ENCODE assay signal across 1 cellular context in genomic region chr15:41116116-41116871, GRCh38.
TF ChIP-seq lines count a peak whose summit lies in the region.

A gene with protein sequence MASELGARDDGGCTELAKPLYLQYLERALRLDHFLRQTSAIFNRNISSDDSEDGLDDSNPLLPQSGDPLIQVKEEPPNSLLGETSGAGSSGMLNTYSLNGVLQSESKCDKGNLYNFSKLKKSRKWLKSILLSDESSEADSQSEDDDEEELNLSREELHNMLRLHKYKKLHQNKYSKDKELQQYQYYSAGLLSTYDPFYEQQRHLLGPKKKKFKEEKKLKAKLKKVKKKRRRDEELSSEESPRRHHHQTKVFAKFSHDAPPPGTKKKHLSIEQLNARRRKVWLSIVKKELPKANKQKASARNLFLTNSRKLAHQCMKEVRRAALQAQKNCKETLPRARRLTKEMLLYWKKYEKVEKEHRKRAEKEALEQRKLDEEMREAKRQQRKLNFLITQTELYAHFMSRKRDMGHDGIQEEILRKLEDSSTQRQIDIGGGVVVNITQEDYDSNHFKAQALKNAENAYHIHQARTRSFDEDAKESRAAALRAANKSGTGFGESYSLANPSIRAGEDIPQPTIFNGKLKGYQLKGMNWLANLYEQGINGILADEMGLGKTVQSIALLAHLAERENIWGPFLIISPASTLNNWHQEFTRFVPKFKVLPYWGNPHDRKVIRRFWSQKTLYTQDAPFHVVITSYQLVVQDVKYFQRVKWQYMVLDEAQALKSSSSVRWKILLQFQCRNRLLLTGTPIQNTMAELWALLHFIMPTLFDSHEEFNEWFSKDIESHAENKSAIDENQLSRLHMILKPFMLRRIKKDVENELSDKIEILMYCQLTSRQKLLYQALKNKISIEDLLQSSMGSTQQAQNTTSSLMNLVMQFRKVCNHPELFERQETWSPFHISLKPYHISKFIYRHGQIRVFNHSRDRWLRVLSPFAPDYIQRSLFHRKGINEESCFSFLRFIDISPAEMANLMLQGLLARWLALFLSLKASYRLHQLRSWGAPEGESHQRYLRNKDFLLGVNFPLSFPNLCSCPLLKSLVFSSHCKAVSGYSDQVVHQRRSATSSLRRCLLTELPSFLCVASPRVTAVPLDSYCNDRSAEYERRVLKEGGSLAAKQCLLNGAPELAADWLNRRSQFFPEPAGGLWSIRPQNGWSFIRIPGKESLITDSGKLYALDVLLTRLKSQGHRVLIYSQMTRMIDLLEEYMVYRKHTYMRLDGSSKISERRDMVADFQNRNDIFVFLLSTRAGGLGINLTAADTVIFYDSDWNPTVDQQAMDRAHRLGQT (N-terminal part only) (minus strand): TSS chr15:41116280. CDS start chr15:41096310, 19,970 bp downstream.

TF ChIP-seq in H1, 55 proteins besides CTCF, POLR2A, EP300 and RAD21:
- TF ChIP-seq SP2 (IDR thresholded peaks at IDR 0.05; ENCODE audit: low read length), result no peak
- no peak for TF ChIP-seq FOSL1 (IDR thresholded peaks at IDR 0.05; ENCODE audit: insufficient read depth, low read depth, low read length)
- peak; percentile 78 for TF ChIP-seq TAF1 (IDR thresholded peaks at IDR 0.05; ENCODE audit: low read depth, low read length)
- no peak for TF ChIP-seq TCF12 (IDR thresholded peaks at IDR 0.05; ENCODE audit: low read depth, low read length)
- peak; percentile 88 for TF ChIP-seq SRF (IDR thresholded peaks at IDR 0.05; ENCODE audit: low read depth, low read length)
- TF ChIP-seq ATF2 (IDR thresholded peaks at IDR 0.05; ENCODE audit: low read length), result peak; percentile 90
- TF ChIP-seq JUND (IDR thresholded peaks at IDR 0.05; ENCODE audit: low read length), result peak; percentile 26; the same call in 1 of the 2 replicates
- TF ChIP-seq SUZ12 (IDR thresholded peaks at IDR 0.05; ENCODE audit: low read length), result no peak
- TF ChIP-seq, protein P1, sequence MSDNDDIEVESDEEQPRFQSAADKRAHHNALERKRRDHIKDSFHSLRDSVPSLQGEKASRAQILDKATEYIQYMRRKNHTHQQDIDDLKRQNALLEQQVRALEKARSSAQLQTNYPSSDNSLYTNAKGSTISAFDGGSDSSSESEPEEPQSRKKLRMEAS (IDR thresholded peaks at IDR 0.05), result peak; percentile 70
- peak; percentile 35; the same call in 1 of the 2 replicates for TF ChIP-seq GTF2F1 (IDR thresholded peaks at IDR 0.05; ENCODE audit: borderline replicate concordance, low read depth, low read length)
- peak; percentile 99 for TF ChIP-seq ASH2L (IDR thresholded peaks at IDR 0.05; ENCODE audit: low read length)
- TF ChIP-seq, protein P2, sequence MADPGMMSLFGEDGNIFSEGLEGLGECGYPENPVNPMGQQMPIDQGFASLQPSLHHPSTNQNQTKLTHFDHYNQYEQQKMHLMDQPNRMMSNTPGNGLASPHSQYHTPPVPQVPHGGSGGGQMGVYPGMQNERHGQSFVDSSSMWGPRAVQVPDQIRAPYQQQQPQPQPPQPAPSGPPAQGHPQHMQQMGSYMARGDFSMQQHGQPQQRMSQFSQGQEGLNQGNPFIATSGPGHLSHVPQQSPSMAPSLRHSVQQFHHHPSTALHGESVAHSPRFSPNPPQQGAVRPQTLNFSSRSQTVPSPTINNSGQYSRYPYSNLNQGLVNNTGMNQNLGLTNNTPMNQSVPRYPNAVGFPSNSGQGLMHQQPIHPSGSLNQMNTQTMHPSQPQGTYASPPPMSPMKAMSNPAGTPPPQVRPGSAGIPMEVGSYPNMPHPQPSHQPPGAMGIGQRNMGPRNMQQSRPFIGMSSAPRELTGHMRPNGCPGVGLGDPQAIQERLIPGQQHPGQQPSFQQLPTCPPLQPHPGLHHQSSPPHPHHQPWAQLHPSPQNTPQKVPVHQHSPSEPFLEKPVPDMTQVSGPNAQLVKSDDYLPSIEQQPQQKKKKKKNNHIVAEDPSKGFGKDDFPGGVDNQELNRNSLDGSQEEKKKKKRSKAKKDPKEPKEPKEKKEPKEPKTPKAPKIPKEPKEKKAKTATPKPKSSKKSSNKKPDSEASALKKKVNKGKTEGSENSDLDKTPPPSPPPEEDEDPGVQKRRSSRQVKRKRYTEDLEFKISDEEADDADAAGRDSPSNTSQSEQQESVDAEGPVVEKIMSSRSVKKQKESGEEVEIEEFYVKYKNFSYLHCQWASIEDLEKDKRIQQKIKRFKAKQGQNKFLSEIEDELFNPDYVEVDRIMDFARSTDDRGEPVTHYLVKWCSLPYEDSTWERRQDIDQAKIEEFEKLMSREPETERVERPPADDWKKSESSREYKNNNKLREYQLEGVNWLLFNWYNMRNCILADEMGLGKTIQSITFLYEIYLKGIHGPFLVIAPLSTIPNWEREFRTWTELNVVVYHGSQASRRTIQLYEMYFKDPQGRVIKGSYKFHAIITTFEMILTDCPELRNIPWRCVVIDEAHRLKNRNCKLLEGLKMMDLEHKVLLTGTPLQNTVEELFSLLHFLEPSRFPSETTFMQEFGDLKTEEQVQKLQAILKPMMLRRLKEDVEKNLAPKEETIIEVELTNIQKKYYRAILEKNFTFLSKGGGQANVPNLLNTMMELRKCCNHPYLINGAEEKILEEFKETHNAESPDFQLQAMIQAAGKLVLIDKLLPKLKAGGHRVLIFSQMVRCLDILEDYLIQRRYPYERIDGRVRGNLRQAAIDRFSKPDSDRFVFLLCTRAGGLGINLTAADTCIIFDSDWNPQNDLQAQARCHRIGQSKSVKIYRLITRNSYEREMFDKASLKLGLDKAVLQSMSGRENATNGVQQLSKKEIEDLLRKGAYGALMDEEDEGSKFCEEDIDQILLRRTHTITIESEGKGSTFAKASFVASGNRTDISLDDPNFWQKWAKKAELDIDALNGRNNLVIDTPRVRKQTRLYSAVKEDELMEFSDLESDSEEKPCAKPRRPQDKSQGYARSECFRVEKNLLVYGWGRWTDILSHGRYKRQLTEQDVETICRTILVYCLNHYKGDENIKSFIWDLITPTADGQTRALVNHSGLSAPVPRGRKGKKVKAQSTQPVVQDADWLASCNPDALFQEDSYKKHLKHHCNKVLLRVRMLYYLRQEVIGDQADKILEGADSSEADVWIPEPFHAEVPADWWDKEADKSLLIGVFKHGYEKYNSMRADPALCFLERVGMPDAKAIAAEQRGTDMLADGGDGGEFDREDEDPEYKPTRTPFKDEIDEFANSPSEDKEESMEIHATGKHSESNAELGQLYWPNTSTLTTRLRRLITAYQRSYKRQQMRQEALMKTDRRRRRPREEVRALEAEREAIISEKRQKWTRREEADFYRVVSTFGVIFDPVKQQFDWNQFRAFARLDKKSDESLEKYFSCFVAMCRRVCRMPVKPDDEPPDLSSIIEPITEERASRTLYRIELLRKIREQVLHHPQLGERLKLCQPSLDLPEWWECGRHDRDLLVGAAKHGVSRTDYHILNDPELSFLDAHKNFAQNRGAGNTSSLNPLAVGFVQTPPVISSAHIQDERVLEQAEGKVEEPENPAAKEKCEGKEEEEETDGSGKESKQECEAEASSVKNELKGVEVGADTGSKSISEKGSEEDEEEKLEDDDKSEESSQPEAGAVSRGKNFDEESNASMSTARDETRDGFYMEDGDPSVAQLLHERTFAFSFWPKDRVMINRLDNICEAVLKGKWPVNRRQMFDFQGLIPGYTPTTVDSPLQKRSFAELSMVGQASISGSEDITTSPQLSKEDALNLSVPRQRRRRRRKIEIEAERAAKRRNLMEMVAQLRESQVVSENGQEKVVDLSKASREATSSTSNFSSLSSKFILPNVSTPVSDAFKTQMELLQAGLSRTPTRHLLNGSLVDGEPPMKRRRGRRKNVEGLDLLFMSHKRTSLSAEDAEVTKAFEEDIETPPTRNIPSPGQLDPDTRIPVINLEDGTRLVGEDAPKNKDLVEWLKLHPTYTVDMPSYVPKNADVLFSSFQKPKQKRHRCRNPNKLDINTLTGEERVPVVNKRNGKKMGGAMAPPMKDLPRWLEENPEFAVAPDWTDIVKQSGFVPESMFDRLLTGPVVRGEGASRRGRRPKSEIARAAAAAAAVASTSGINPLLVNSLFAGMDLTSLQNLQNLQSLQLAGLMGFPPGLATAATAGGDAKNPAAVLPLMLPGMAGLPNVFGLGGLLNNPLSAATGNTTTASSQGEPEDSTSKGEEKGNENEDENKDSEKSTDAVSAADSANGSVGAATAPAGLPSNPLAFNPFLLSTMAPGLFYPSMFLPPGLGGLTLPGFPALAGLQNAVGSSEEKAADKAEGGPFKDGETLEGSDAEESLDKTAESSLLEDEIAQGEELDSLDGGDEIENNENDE (IDR thresholded peaks at IDR 0.05; ENCODE audit: insufficient replicate concordance, low read length), result no peak
- peak; percentile 22; the same call in 1 of the 2 replicates for TF ChIP-seq GABPA (IDR thresholded peaks at IDR 0.05; ENCODE audit: borderline replicate concordance, insufficient read depth, low read length)
- peak; percentile 92 for TF ChIP-seq CHD2 (IDR thresholded peaks at IDR 0.05; ENCODE audit: low read length)
- peak; percentile 84; the same call in 1 of the 2 replicates for TF ChIP-seq MAFK (IDR thresholded peaks at IDR 0.05; ENCODE audit: low read depth, low read length)
- TF ChIP-seq TBP (IDR thresholded peaks at IDR 0.05; ENCODE audit: low read depth, low read length), result peak; percentile 80
- TF ChIP-seq HDAC2 (IDR thresholded peaks at IDR 0.05; ENCODE audit: borderline replicate concordance in 1 of 2, low read depth in 2 of 2, low read length in 2 of 2), result 0 out of 4 replicates have a peak, but pooled peaks of 1 of the 2 experiments have one; percentile 26
- TF ChIP-seq PHF8 (conservative IDR thresholded peaks at IDR 0.05; ENCODE audit: low read depth, low read length), result peak; percentile 76
- peak; percentile 84 for TF ChIP-seq BACH1 (IDR thresholded peaks at IDR 0.05; ENCODE audit: low read length)
- TF ChIP-seq RBBP5 (IDR thresholded peaks at IDR 0.05; ENCODE audit: borderline replicate concordance, low read depth, low read length), result peak; percentile 86
- TF ChIP-seq EGR1 (IDR thresholded peaks at IDR 0.05; ENCODE audit: borderline replicate concordance, low read depth, low read length), result peak; percentile 68; the same call in 1 of the 2 replicates
- peak; percentile 67 for TF ChIP-seq KDM4A (IDR thresholded peaks at IDR 0.05; ENCODE audit: low read depth, low read length, severe bottlenecking)
- TF ChIP-seq CTBP2 (IDR thresholded peaks at IDR 0.05; ENCODE audit: borderline replicate concordance, insufficient read depth, insufficient read length, low read length), result no peak
- TF ChIP-seq NRF1 (IDR thresholded peaks at IDR 0.05; ENCODE audit: low read depth, low read length), result no peak
- TF ChIP-seq CREB1 (IDR thresholded peaks at IDR 0.05), result peak; percentile 51
- peak; percentile 80 for TF ChIP-seq BRCA1 (IDR thresholded peaks at IDR 0.05; ENCODE audit: low read depth, low read length)
- peak; percentile 40; the same call in 1 of the 2 replicates for TF ChIP-seq SP1 (IDR thresholded peaks at IDR 0.05; ENCODE audit: low read depth, low read length)
- no peak; the same call in 1 of the 2 replicates for TF ChIP-seq SP4 (IDR thresholded peaks at IDR 0.05; ENCODE audit: low read length)
- TF ChIP-seq SIN3A (conservative IDR thresholded peaks at IDR 0.05 in 1 of 2, IDR thresholded peaks at IDR 0.05 in 1 of 2; ENCODE audit: low read depth in 1 of 2, low read length in 2 of 2), result peak in 1 of 2 experiments; percentile 74; a peak in 2 of 4 replicates
- peak; percentile 90 for TF ChIP-seq POLR2AphosphoS5 (IDR thresholded peaks at IDR 0.05; ENCODE audit: low read depth, low read length)
- TF ChIP-seq YY1 (IDR thresholded peaks at IDR 0.05; ENCODE audit: low read depth, low read length), result peak; percentile 91
- no peak for TF ChIP-seq CHD1 (IDR thresholded peaks at IDR 0.05; ENCODE audit: low read depth, low read length)
- TF ChIP-seq TAF7 (optimal IDR thresholded peaks at IDR 0.05; ENCODE audit: borderline replicate concordance, low read depth, low read length), result peak; percentile 92
